Comparison of ENCODE assay signal across 30 cellular contexts in the genomic region with DNA sequence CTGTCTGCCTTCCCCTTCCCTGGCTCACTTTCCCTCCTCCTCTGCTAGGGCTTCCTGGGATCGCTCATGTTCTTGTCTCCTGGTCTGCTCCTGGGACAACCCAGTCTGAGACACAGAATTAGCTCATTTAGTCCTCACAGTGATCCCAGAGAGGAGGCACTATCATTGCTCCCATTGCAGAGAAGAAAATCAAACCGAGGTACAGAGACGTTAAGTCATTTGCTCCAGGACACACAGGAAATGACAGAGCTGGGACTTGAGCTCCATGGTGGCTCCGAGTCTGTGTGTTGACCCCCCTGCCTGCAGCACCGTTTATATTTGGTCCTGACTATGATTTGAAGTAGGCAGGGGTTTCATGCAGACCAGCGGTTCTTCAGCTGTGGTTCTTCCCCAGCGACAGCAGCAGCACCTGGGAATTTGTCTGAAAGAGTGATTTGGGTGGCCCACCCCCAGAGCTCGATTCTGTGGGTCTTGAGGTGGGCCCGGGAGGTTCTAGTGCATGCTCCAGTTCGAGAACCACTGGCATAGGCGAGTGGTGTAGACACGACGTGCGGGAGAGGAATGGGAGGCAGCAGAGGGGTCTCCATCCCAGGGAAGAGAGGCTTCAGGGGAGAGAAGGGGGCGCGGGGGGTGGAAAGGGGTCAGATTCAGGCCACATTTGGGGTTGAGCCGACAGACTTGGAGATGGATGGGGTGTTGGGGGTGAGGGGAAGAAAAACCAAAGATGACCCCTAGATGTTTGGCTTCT. TPM values are rescaled to one million over a fixed set of nuclear protein-coding genes. Genes with fewer than 3 reads are reported as not detected.
"Had no signal": no experiment of that assay in that cellular context is flagged by ENCODE, and none has a peak within 500 bp of the region (broad histone marks: within the 10 kb centered on the region; RNA-seq: fewer than 3 reads in every experiment).

No MANE protein-coding gene starts in this region.

- H3K27me3 ChIP-seq: brain microvascular endothelial cell, cardiac muscle cell had no signal

- H3K9me3 ChIP-seq: SK-N-SH had no signal

- ATAC-seq: activated T-helper 17 cell treated with anti-CD3 and anti-CD28 coated beads, Interleukin-2, amount 50 U/mL, for 72 hours; Panc1 had no signal

- H3K27ac ChIP-seq: brain microvascular endothelial cell, cardiac muscle cell, SJCRH30, VCaP had no signal

- H3K27ac Mint-ChIP-seq: activated CD4-positive, alpha-beta memory T cell treated with anti-CD3 and anti-CD28 coated beads, Interleukin-2, amount 10 ng/mL, durations not matched to agents 7 days and 5 days; activated CD4-positive, alpha-beta T cell treated with anti-CD3 and anti-CD28 coated beads, Interleukin-2, amount 10 ng/mL, durations not matched to agents 7 days and 5 days; activated naive CD4-positive, alpha-beta T cell treated with anti-CD3 and anti-CD28 coated beads for 36 hours; activated naive CD8-positive, alpha-beta T cell; activated T-helper 17 cell treated with anti-CD3 and anti-CD28 coated beads, Interleukin-2, amount 50 U/mL, for 72 hours had no signal

- H3K36me3 ChIP-seq: brain microvascular endothelial cell, cardiac muscle cell, SJCRH30 had no signal

- H3K4me2 ChIP-seq: SK-N-SH had no signal

- H3K9ac ChIP-seq: SK-N-SH had no signal

- H3K4me1 Mint-ChIP-seq: activated CD4-positive, alpha-beta memory T cell treated with anti-CD3 and anti-CD28 coated beads, Interleukin-2, amount 10 ng/mL, durations not matched to agents 7 days and 5 days; activated CD4-positive, alpha-beta T cell treated with anti-CD3 and anti-CD28 coated beads, Interleukin-2, amount 10 ng/mL, durations not matched to agents 7 days and 5 days; activated T-helper 17 cell treated with anti-CD3 and anti-CD28 coated beads, Interleukin-2, amount 50 U/mL, for 72 hours had no signal

- H3K4me3 Mint-ChIP-seq: activated CD4-positive, alpha-beta memory T cell treated with anti-CD3 and anti-CD28 coated beads, Interleukin-2, amount 10 ng/mL, durations not matched to agents 7 days and 5 days; activated CD4-positive, alpha-beta T cell treated with anti-CD3 and anti-CD28 coated beads, Interleukin-2, amount 10 ng/mL, durations not matched to agents 7 days and 5 days; activated naive CD4-positive, alpha-beta T cell treated with anti-CD3 and anti-CD28 coated beads for 36 hours; activated naive CD8-positive, alpha-beta T cell; activated T-helper 17 cell treated with anti-CD3 and anti-CD28 coated beads, Interleukin-2, amount 50 U/mL, for 72 hours had no signal

- H3K36me3 Mint-ChIP-seq: activated naive CD8-positive, alpha-beta T cell had no signal

- H3K9me3 Mint-ChIP-seq: activated CD4-positive, alpha-beta memory T cell treated with anti-CD3 and anti-CD28 coated beads, Interleukin-2, amount 10 ng/mL, durations not matched to agents 7 days and 5 days; activated T-helper 17 cell treated with anti-CD3 and anti-CD28 coated beads, Interleukin-2, amount 50 U/mL, for 72 hours had no signal

- H3K4me3 ChIP-seq: cardiac muscle cell, SJCRH30 had no signal

- DNase-seq: activated CD4-positive, alpha-beta memory T cell treated with anti-CD3 and anti-CD28 coated beads, Interleukin-2, amount 10 ng/mL, durations not matched to agents 7 days and 5 days; activated CD4-positive, alpha-beta T cell treated with anti-CD3 and anti-CD28 coated beads, Interleukin-2, amount 10 ng/mL, durations not matched to agents 7 days and 5 days; activated CD4-positive, CD25-positive, alpha-beta regulatory T cell; activated gamma-delta T cell; activated naive CD4-positive, alpha-beta T cell treated with anti-CD3 and anti-CD28 coated beads for 36 hours; activated T-cell treated with anti-CD3 and anti-CD28 coated beads for 4 hours; activated T-cell treated with anti-CD3 and anti-CD28 coated beads, Interleukin-2, amount 50 U/mL, for 48 hours; brain microvascular endothelial cell; KG1; MV-4-11; NCI-H1105; NCI-H1436; NCI-H187; NCI-H2081; NCI-H510A treated with DMSO at 0.1 percent for 48 hours; NCI-H69; Right ventricle myocardium superior; RPMI8226; SK-N-SH; T-helper 1 cell had no signal

RNA-seq across cellular contexts. Expression of a gene that starts 24.7 kb away (rescaled TPM):
- total RNA-seq: activated CD4-positive, alpha-beta memory T cell treated with anti-CD3 and anti-CD28 coated beads, Interleukin-2, amount 10 ng/mL, durations not matched to agents 7 days and 5 days; activated CD4-positive, alpha-beta T cell treated with anti-CD3 and anti-CD28 coated beads, Interleukin-2, amount 10 ng/mL, durations not matched to agents 7 days and 5 days; activated CD8-positive, alpha-beta memory T cell treated with anti-CD3 and anti-CD28 coated beads for 36 hours; activated naive CD4-positive, alpha-beta T cell treated with anti-CD3 and anti-CD28 coated beads for 36 hours; activated T-helper 17 cell treated with anti-CD3 and anti-CD28 coated beads, Interleukin-2, amount 50 U/mL, for 72 hours; LHCN-M2; MCF 10A; SJCRH30; T-helper 2 cell treated with Interferon-gamma antibody and Interleukin-4, amounts not matched to agents 100 ng/mL and 5 ng/mL, for 36 hours had no signal

RNA-seq across cellular contexts. Expression of a gene that starts 34.6 kb away (rescaled TPM):
- total RNA-seq: cardiac muscle cell, LHCN-M2, MCF 10A, Right ventricle myocardium superior had no signal
